1 cellular context compared by ENCODE assay signal in genomic region chr9:98706651-98707103, GRCh38.
TF ChIP-seq lines count a peak whose summit lies in the region.

No MANE protein-coding gene starts in this region.

TF ChIP-seq in neural cell, 6 proteins besides CTCF, POLR2A, EP300 and RAD21 (continued from another document):
- TF ChIP-seq EZH2 (IDR thresholded peaks at IDR 0.05; ENCODE audit: borderline replicate concordance, insufficient read depth, low read length, poor library complexity, severe bottlenecking) (no peak), SMC3 (conservative IDR thresholded peaks at IDR 0.05; ENCODE audit: poor library complexity) (no peak), MXI1 (conservative IDR thresholded peaks at IDR 0.05; ENCODE audit: poor library complexity, severe bottlenecking) (no peak)
